In the genomic region with DNA sequence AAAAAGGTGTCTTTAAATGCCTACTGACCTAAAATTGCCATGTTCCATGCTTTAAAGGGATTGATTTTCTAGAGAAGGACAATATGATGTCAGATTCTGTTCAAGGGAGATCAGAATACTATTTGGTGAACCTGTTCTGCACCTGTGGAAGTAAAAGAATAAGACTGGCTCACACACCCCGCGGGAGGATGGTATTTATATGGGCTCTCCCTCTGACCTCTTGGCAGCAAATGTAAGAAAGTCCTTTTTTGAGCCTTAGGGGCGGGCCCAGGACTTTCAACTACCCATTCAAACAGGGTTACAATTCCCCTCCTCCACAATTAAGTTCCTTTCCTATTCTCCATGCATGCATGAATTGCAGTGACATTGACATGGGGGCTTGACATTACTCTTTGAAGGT, we compare ENCODE assay signal across 17 cellular contexts.
"Had no signal": no experiment of that assay in that cellular context is flagged by ENCODE, and none has a peak within 500 bp of the region (broad histone marks: within the 10 kb centered on the region; RNA-seq: fewer than 3 reads in every experiment).

No MANE protein-coding gene starts in this region.

- H3K4me3 ChIP-seq: hepatocyte, lung, pancreas, SJSA1, skin epidermis, tibial artery, uterus had no signal

- H3K36me3 ChIP-seq: pancreas, uterus had no signal

- H3K9me3 Mint-ChIP-seq: activated CD4-positive, alpha-beta T cell treated with anti-CD3 and anti-CD28 coated beads, Interleukin-2, amount 10 ng/mL, durations not matched to agents 7 days and 5 days; dendritic cell treated with granulocyte-macrophage colony-stimulating factor and Interleukin-4, amounts not matched to agents 40 ng/mL and 50 ng/mL, for 4 days; neural crest cell had no signal

- H3K27me3 Mint-ChIP-seq: activated CD4-positive, alpha-beta T cell treated with anti-CD3 and anti-CD28 coated beads, Interleukin-2, amount 10 ng/mL, durations not matched to agents 7 days and 5 days; dendritic cell treated with granulocyte-macrophage colony-stimulating factor and Interleukin-4, amounts not matched to agents 40 ng/mL and 50 ng/mL, for 4 days had no signal

- H3K27ac ChIP-seq: hepatocyte, pancreas, SJSA1, tibial artery, uterus, VCaP had no signal

- H3K27me3 ChIP-seq: hepatocyte, pancreas, SJSA1, tibial artery, uterus had no signal

- H3K9me3 ChIP-seq: pancreas, SJSA1, tibial artery, uterus had no signal

- H3K4me3 Mint-ChIP-seq: activated CD4-positive, alpha-beta T cell treated with anti-CD3 and anti-CD28 coated beads, Interleukin-2, amount 10 ng/mL, durations not matched to agents 7 days and 5 days; dendritic cell treated with granulocyte-macrophage colony-stimulating factor and Interleukin-4, amounts not matched to agents 40 ng/mL and 50 ng/mL, for 4 days; neural crest cell had no signal

- DNase-seq: activated CD4-positive, alpha-beta T cell treated with anti-CD3 and anti-CD28 coated beads, Interleukin-2, amount 10 ng/mL, durations not matched to agents 7 days and 5 days; activated CD8-positive, alpha-beta memory T cell treated with anti-CD3 and anti-CD28 coated beads for 24 hours; activated gamma-delta T cell treated with Interleukin-2 at 50 U/mL for 16 hours; cerebellar nuclear complex; erythroblast; pancreas; retina; T1000; tibial artery; uterus had no signal

- H3K27ac Mint-ChIP-seq: activated CD4-positive, alpha-beta T cell treated with anti-CD3 and anti-CD28 coated beads, Interleukin-2, amount 10 ng/mL, durations not matched to agents 7 days and 5 days; dendritic cell treated with granulocyte-macrophage colony-stimulating factor and Interleukin-4, amounts not matched to agents 40 ng/mL and 50 ng/mL, for 4 days had no signal

- H3K4me1 ChIP-seq: pancreas, uterus had no signal
